8 cellular contexts compared by ENCODE assay signal in the genomic region with DNA sequence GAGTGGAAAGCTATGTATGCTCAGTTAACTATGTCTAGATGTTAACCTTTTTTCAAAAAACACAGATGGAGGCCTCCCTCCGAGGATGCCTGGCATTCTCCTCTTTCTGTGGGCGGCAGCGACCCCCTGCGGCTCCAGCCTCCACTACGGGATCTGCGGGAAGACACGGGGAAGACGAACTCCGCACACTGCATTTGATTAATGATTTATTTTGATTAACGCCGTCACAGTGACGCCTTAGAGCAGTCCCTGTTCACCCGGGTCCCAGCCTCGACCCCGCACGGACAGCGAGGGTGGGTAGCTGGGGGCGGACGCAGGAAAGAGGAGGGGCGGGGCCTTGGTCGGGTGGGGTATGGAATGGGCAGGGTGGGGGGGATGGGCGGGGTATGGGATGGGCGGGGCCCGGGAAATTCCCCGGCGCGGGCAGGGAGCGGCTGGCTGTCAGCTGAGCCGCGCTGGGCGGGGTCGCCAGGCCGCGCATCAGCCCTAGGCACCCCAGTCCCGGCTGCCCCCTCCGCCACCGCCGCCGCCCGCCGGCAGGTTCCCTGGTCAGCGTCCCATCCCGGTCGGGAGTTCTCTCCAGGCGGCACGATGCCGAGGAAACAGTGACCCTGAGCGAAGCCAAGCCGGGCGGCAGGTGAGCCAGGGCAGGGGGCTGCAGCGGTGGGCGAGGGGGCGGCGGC.
DNase-seq lines count a peak whose midpoint lies in the region; ATAC-seq, FAIRE-seq and TF ChIP-seq lines count a peak whose summit lies in the region.

A gene (plus strand): TSS at position 498 of the 683 bp plus-strand sequence. CDS start 8,960 bp downstream, outside the sequence.

- peak within 1 kb of the TSS; percentile 32; the same call in 1 of the 2 replicates for H3K27ac ChIP-seq in C4-2B

- peak; percentile 84 for FAIRE-seq in GM19239 (lab: Jason Lieb, UNC)

- TF ChIP-seq CTCF in C4-2B (conservative IDR thresholded peaks at IDR 0.05) = peak; percentile 62

- ATAC-seq in HG03457 (IDR thresholded peaks at IDR 0.05; ENCODE audit: unreplicated experiment) = peak; percentile 45

- DNase-seq in GM19239 (ENCODE audit: insufficient read length, low spot score) = peak; percentile 64
- peak; percentile 44 for DNase-seq in NCI-H82 treated with DMSO at 0.1 percent for 48 hours (lab: John Stamatoyannopoulos, UW; ENCODE audit: unreplicated experiment)
- peak; percentile 85 for DNase-seq in activated CD8-positive, alpha-beta memory T cell treated with anti-CD3 and anti-CD28 coated beads, Interleukin-2, amount 50 U/mL, for 48 hours
- DNase-seq in epidermal melanocyte (ENCODE audit: insufficient read length, low spot score) = peak; percentile 51
- peak; percentile 60 for DNase-seq in middle frontal gyrus (ENCODE audit: extremely low spot score, low spot score)
- peak; percentile 49 to 64 for DNase-seq in stimulated activated CD8-positive, alpha-beta memory T cell treated with anti-CD3 and anti-CD28 coated beads, Interleukin-4, amount 100 ng/mL, for 1 hour (ENCODE audit: low read depth in 2 of 2, low spot score in 1 of 2)

Comparison
In these comparisons a context has a peak if more than half of its experiments do, and no peak if none do; other contexts are left out.
1. Peak in every context shown above with its lines: DNase-seq, ATAC-seq and H3K27ac ChIP-seq.